ENCODE assay signal across 13 cellular contexts in genomic region chr7:108528183-108528712, GRCh38. TPM values are rescaled to one million over a fixed set of nuclear protein-coding genes. Genes with fewer than 3 reads are reported as not detected.
DNase-seq lines count a peak whose midpoint lies in the region; ATAC-seq and TF ChIP-seq lines count a peak whose summit lies in the region.
"Had no signal": no experiment of that assay in that cellular context is flagged by ENCODE, and none has a peak within 500 bp of the region (broad histone marks: within the 10 kb centered on the region; RNA-seq: fewer than 3 reads in every experiment).

No MANE protein-coding gene starts in this region.

- no peaks in the 10 kb centered on the region for H3K27me3 Mint-ChIP-seq in T-helper 2 cell treated with Interferon-gamma antibody and Interleukin-4, amounts not matched to agents 5 μg/mL and 100 μg/mL, for 36 hours (ENCODE audit: low read depth)

- H3K4me1 ChIP-seq in foreskin keratinocyte, result peaks cover 5% of the 10 kb centered on the region

- TF ChIP-seq CTCF in RWPE1 (conservative IDR thresholded peaks at IDR 0.05; ENCODE audit: low read depth), result no peak
- no peak for TF ChIP-seq CTCF in foreskin keratinocyte (conservative IDR thresholded peaks at IDR 0.05)

- H3K4me3 Mint-ChIP-seq in T-helper 2 cell treated with Interferon-gamma antibody and Interleukin-4, amounts not matched to agents 5 μg/mL and 100 μg/mL, for 36 hours, result peak overlapping the region; percentile 5

- H3K4me1 Mint-ChIP-seq in T-helper 2 cell treated with Interferon-gamma antibody and Interleukin-4, amounts not matched to agents 5 μg/mL and 100 μg/mL, for 36 hours (ENCODE audit: low read depth), result peaks cover 15% of the 10 kb centered on the region

- no peak for DNase-seq in T-helper 2 cell treated with Interferon-gamma antibody and Interleukin-4, amounts not matched to agents 5 μg/mL and 100 μg/mL, for 36 hours (ENCODE audit: low spot score)
- DNase-seq in T-helper 2 cell (no peak), RWPE1 (ENCODE audit: low spot score) (peak; percentile 64), foreskin keratinocyte (peak; percentile 73 to 90), dedifferentiated amniotic fluid mesenchymal stem cell (ENCODE audit: extremely low spot score) (no peak)
- DNase-seq: activated CD8-positive, alpha-beta memory T cell treated with anti-CD3 and anti-CD28 coated beads, Interleukin-2, amount 50 U/mL, for 4 hours; foreskin melanocyte; islet precursor cell; NCI-H526 treated with DMSO at 0.1 percent for 48 hours; SHP77 had no signal

- peaks cover 2% of the 10 kb centered on the region for H3K36me3 Mint-ChIP-seq in T-helper 2 cell treated with Interferon-gamma antibody and Interleukin-4, amounts not matched to agents 5 μg/mL and 100 μg/mL, for 36 hours (ENCODE audit: low read depth)

- ATAC-seq in foreskin keratinocyte, result peak; percentile 16
- no peak for ATAC-seq in GM18519 (IDR thresholded peaks at IDR 0.05; ENCODE audit: low FRiP score, unreplicated experiment)
- no peak for ATAC-seq in HG02885 (IDR thresholded peaks at IDR 0.05; ENCODE audit: poor library complexity, unreplicated experiment)

- H3K4me3 ChIP-seq in skin epidermis, result peak overlapping the region in 1 of 7 experiments; percentile 69

- CTCF ChIA-PET in RWPE1 (lab: Yijun Ruan, JAX), result no interaction called here

- no peaks in the 10 kb centered on the region for H3K27me3 ChIP-seq in foreskin keratinocyte

- POLR2A ChIA-PET in RWPE1 (lab: Yijun Ruan, JAX; ENCODE audit: low non-redundant PET), result interaction anchor here (1.4 kb wide), 1 partner anchor 42 kb away, joined by 3 read pairs; the partner anchor contains the start of gene DNAJB9

- no peaks in the 10 kb centered on the region for H3K9me3 Mint-ChIP-seq in T-helper 2 cell treated with Interferon-gamma antibody and Interleukin-4, amounts not matched to agents 5 μg/mL and 100 μg/mL, for 36 hours

- H3K27ac ChIP-seq in RWPE1, result no peak overlapping the region
- H3K27ac ChIP-seq in foreskin keratinocyte, result peak overlapping the region; percentile 11
- peak overlapping the region in 12 of 21 experiments; percentile 3 to 98 (median 54) for H3K27ac ChIP-seq in skin epidermis

- H3K27ac Mint-ChIP-seq in T-helper 2 cell treated with Interferon-gamma antibody and Interleukin-4, amounts not matched to agents 5 μg/mL and 100 μg/mL, for 36 hours, result no peak overlapping the region

RNA-seq across cellular contexts. Expression of gene PNPLA8, which starts 2.3 kb away (rescaled TPM):
- total RNA-seq in foreskin keratinocyte, result 16.5 and 17.4 TPM in 2 replicates
- 5.4 and 7.1 TPM in 2 replicates for polyA plus RNA-seq in foreskin keratinocyte

RNA-seq across cellular contexts. Expression of gene THAP5, which starts 41.3 kb away (rescaled TPM):
- 20.7 and 21.6 TPM in 2 replicates for total RNA-seq in foreskin keratinocyte
- polyA plus RNA-seq in foreskin keratinocyte, result 6.0 and 6.9 TPM in 2 replicates

RNA-seq across cellular contexts. Expression of gene DNAJB9, which starts 41.4 kb away (rescaled TPM):
- 12.4 and 15.6 TPM in 2 replicates for total RNA-seq in foreskin keratinocyte
- 8.7 and 9.6 TPM in 2 replicates for polyA plus RNA-seq in foreskin keratinocyte

Comparison
In these comparisons a context has a peak if more than half of its experiments do, and no peak if none do; other contexts are left out.
1. DNase-seq: peak in RWPE1 (single experiment) and foreskin keratinocyte (2 of 2); none in T-helper 2 cell treated with Interferon-gamma antibody and Interleukin-4, amounts not matched to agents 5 μg/mL and 100 μg/mL, for 36 hours (single experiment), T-helper 2 cell (0 of 5) and dedifferentiated amniotic fluid mesenchymal stem cell (single experiment).